In genomic region chr5:79526493-79526892, GRCh38 we compare ENCODE assay signal across 34 cellular contexts.
"Had no signal": no experiment of that assay in that cellular context is flagged by ENCODE, and none has a peak within 500 bp of the region (broad histone marks: within the 10 kb centered on the region; RNA-seq: fewer than 3 reads in every experiment).

No MANE protein-coding gene starts in this region.

- H3K36me3 ChIP-seq: MG63 had no signal

- H3K9me3 ChIP-seq: MG63 had no signal

- H3K27ac ChIP-seq: KMS-11 had no signal

- H3K4me3 ChIP-seq: MG63 had no signal

- DNase-seq: Karpas-422, Kasumi-1, MG63, MM.1S, MV-4-11, NCI-H1048, NCI-H1092, NCI-H1092 treated with DMSO at 0.1 percent for 48 hours, NCI-H1105, NCI-H1105 treated with DMSO at 0.1 percent for 48 hours, NCI-H1417, NCI-H1417 treated with DMSO at 0.1 percent for 48 hours, NCI-H1436, NCI-H1436 treated with DMSO at 0.1 percent for 48 hours, NCI-H146, NCI-H1694, NCI-H1694 treated with DMSO at 0.1 percent for 48 hours, NCI-H187, NCI-H187 treated with DMSO at 0.1 percent for 48 hours, NCI-H1930, NCI-H2029, NCI-H2029 treated with DMSO at 0.1 percent for 48 hours, NCI-H2081, NCI-H2081 treated with DMSO at 0.1 percent for 48 hours, NCI-H2107, NCI-H2171, NCI-H2171 treated with DMSO at 0.1 percent for 48 hours, NCI-H2227 treated with DMSO at 0.1 percent for 48 hours, NCI-H226, NCI-H345, NCI-H446, NCI-H446 treated with DMSO at 0.1 percent for 48 hours, NCI-H510A had no signal

- H3K27me3 ChIP-seq: MG63 had no signal

- H3K9ac ChIP-seq: KMS-11 had no signal

- H3K4me2 ChIP-seq: KMS-11 had no signal
